Comparison of ENCODE assay signal across 1 cellular context in genomic region chr17:69358688-69359596, GRCh38.
TF ChIP-seq lines count a peak whose summit lies in the region.

No MANE protein-coding gene starts in this region.

TF ChIP-seq in K562, 482 proteins besides CTCF, POLR2A, EP300 and RAD21:
- TF ChIP-seq TFAM (CRISPR knock-in tag; conservative IDR thresholded peaks at IDR 0.05) (no peak), ZNF263 (CRISPR knock-in tag; IDR thresholded peaks at IDR 0.05; ENCODE audit: borderline replicate concordance) (no peak), ATF1 (CRISPR knock-in tag; IDR thresholded peaks at IDR 0.05) (no peak), ATF1 (tag; IDR thresholded peaks at IDR 0.05) (no peak), SMARCC2 (IDR thresholded peaks at IDR 0.05; ENCODE audit: low read depth) (no peak), NR2C1 (IDR thresholded peaks at IDR 0.05) (no peak), NR2C1 (tag; IDR thresholded peaks at IDR 0.05) (no peak), XRCC4 (IDR thresholded peaks at IDR 0.05; ENCODE audit: extremely low read depth, insufficient read depth, insufficient read length) (no peak), NR4A1 (CRISPR knock-in tag; IDR thresholded peaks at IDR 0.05) (no peak), NR4A1 (tag; IDR thresholded peaks at IDR 0.05) (no peak), PREB (CRISPR knock-in tag; IDR thresholded peaks at IDR 0.05) (no peak), TFAP4 (CRISPR knock-in tag; IDR thresholded peaks at IDR 0.05; ENCODE audit: borderline replicate concordance) (no peak), KLF1 (tag; IDR thresholded peaks at IDR 0.05) (no peak), CGGBP1 (CRISPR knock-in tag; IDR thresholded peaks at IDR 0.05) (no peak), RAD51 (IDR thresholded peaks at IDR 0.05; ENCODE audit: borderline replicate concordance, low read depth) (no peak), CBX8 (IDR thresholded peaks at IDR 0.05; ENCODE audit: borderline replicate concordance, extremely low read depth, low read depth, low read length, poor library complexity, severe bottlenecking) (no peak)
